ENCODE assay signal across 8 cellular contexts in the genomic region with DNA sequence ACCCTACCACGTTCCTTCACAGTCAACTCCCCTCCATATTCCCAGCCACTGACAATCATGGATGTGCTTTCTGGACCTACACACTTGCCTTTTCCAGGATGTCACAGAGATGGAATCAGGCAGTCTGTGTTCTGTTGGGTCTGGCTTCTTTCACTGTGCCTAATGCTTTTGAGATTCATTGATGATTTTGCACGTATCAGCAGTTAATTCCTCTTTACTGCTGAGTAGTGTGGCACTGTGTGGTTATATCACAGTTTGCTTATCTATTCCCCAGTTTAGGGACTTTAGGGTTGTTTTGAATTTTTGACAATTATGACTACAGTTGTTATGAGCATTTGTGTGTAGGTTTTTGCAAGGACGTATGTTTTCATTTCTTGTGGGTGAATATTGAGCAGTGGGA.
"Had no signal": no experiment of that assay in that cellular context is flagged by ENCODE, and none has a peak within 500 bp of the region (broad histone marks: within the 10 kb centered on the region; RNA-seq: fewer than 3 reads in every experiment).

No MANE protein-coding gene starts in this region.

- FAIRE-seq: H54, HTR-8/SVneo, K562 had no signal

- H2AFZ ChIP-seq: GM23248 had no signal

- H3K9ac ChIP-seq: GM23248 had no signal

- H3K4me3 ChIP-seq: GM23248, K562 had no signal

- H3K27ac ChIP-seq: GM23248 had no signal

- ATAC-seq: K562 had no signal

- DNase-seq: GM23248, GOT3, H9, HCEC 1CT, KG1 had no signal
